8 cellular contexts compared by ENCODE assay signal in genomic region chr11:797300-798092, GRCh38. TPM values are rescaled to one million over a fixed set of nuclear protein-coding genes. Genes with fewer than 3 reads are reported as not detected.
DNase-seq lines count a peak whose midpoint lies in the region; ATAC-seq, FAIRE-seq and TF ChIP-seq lines count a peak whose summit lies in the region.

No MANE protein-coding gene starts in this region.

- H3K9ac ChIP-seq in NT2/D1 (ENCODE audit: insufficient read length, low read depth): peak overlapping the region; percentile 88

- H3K27me3 ChIP-seq in CD4-positive, alpha-beta T cell (ENCODE audit: control insufficient read depth, insufficient read depth, low read length): no peaks in the 10 kb centered on the region
- H3K27me3 ChIP-seq in NT2/D1 (ENCODE audit: insufficient read depth, insufficient read length) (no peaks in the 10 kb centered on the region), mononuclear cell (ENCODE audit: insufficient read depth, low read length) (no peaks in the 10 kb centered on the region)

- peaks cover 6% of the 10 kb centered on the region for H3K36me3 Mint-ChIP-seq in CD4-positive, alpha-beta T cell (ENCODE audit: low read depth)
- H3K36me3 Mint-ChIP-seq in endothelial cell (ENCODE audit: low read depth, unreplicated experiment): no peaks in the 10 kb centered on the region

- ATAC-seq in CD4-positive, alpha-beta T cell (ENCODE audit: poor library complexity): peak; percentile 51
- ATAC-seq in GM19467 (IDR thresholded peaks at IDR 0.05; ENCODE audit: unreplicated experiment): peak; percentile 29

- peak overlapping the region; percentile 92 for H3K4me3 Mint-ChIP-seq in CD4-positive, alpha-beta T cell
- peak overlapping the region; percentile 83 for H3K4me3 Mint-ChIP-seq in endothelial cell (ENCODE audit: unreplicated experiment)

- H3K27ac ChIP-seq in CD4-positive, alpha-beta T cell (ENCODE audit: low read depth, low read length): peak overlapping the region; percentile 91

- H3K4me3 ChIP-seq in NT2/D1 (ENCODE audit: insufficient read length, low read depth) (peak overlapping the region; percentile 94), mononuclear cell (ENCODE audit: low read length) (peak overlapping the region; percentile 79)

- H3K27ac Mint-ChIP-seq in CD4-positive, alpha-beta T cell: peak overlapping the region; percentile 91
- no peak overlapping the region for H3K27ac Mint-ChIP-seq in endothelial cell (ENCODE audit: unreplicated experiment)

- H3K9me3 ChIP-seq in CD4-positive, alpha-beta T cell (ENCODE audit: control insufficient read depth, low read length): no peaks in the 10 kb centered on the region
- no peaks in the 10 kb centered on the region for H3K9me3 ChIP-seq in NT2/D1 (ENCODE audit: insufficient read depth, low read length)
- H3K9me3 ChIP-seq in mononuclear cell (ENCODE audit: low read depth, low read length): no peaks in the 10 kb centered on the region

- H3K27me3 Mint-ChIP-seq in CD4-positive, alpha-beta T cell: no peaks in the 10 kb centered on the region
- peaks cover 8% of the 10 kb centered on the region for H3K27me3 Mint-ChIP-seq in endothelial cell (ENCODE audit: unreplicated experiment)

- no peaks in the 10 kb centered on the region for H3K9me3 Mint-ChIP-seq in CD4-positive, alpha-beta T cell
- no peaks in the 10 kb centered on the region for H3K9me3 Mint-ChIP-seq in endothelial cell (ENCODE audit: unreplicated experiment)

- peaks cover 16% of the 10 kb centered on the region for H3K4me1 Mint-ChIP-seq in CD4-positive, alpha-beta T cell (ENCODE audit: low read depth)
- H3K4me1 Mint-ChIP-seq in endothelial cell (ENCODE audit: unreplicated experiment): no peaks in the 10 kb centered on the region

- H3K36me3 ChIP-seq in NT2/D1 (ENCODE audit: insufficient read depth, insufficient read length, low read length): peaks cover 60% of the 10 kb centered on the region

- POLR2A ChIA-PET in CD4-positive, alpha-beta T cell (lab: Charles Lee): interaction anchor here (0.9 to 3.2 kb wide), 7 partner anchors 11 to 590 kb away, joined by 3 to 24 read pairs (median 4); partner anchors contain the start of genes BET1L, PNPLA2, RIC8A and RPLP2

- intact Hi-C loops in CD4-positive, alpha-beta T cell (cut with DNase I, micrococcal nuclease): loop anchor here (1.0 to 5.0 kb wide), 6 partner anchors 12 to 290 kb away; partner anchors contain the start of genes DEAF1 (in 2 of the 2), TALDO1 (in 2 of the 2), TMEM80 (in 2 of the 2) and GATD1 (in 1 of the 2)

- FAIRE-seq in HTR-8/SVneo (lab: Jason Lieb, UNC): peak; percentile 92

- peaks cover 38% of the 10 kb centered on the region for H3K4me1 ChIP-seq in NT2/D1 (ENCODE audit: insufficient read depth, insufficient read length)
- H3K4me1 ChIP-seq in mononuclear cell (ENCODE audit: insufficient read depth, low read length): peaks cover 30% of the 10 kb centered on the region

- CTCF ChIA-PET in CD4-positive, alpha-beta T cell (lab: Charles Lee): no interaction called here

- TF ChIP-seq CTCF in CD4-positive, alpha-beta T cell (IDR thresholded peaks at IDR 0.05): no peak
- TF ChIP-seq CTCF in endothelial cell (IDR thresholded peaks at IDR 0.05; ENCODE audit: unreplicated experiment): no peak

- peak; percentile 42 to 74 (median 60) for DNase-seq in CD4-positive, alpha-beta T cell
- DNase-seq in HTR-8/SVneo (ENCODE audit: insufficient read length, low spot score) (no peak), NT2/D1 (ENCODE audit: low read depth, low spot score) (no peak), endothelial cell (ENCODE audit: low spot score) (peak; percentile 54)
- peak; percentile 50 for DNase-seq in activated CD8-positive, alpha-beta memory T cell treated with anti-CD3 and anti-CD28 coated beads, Interleukin-2, amount 50 U/mL, for 24 hours (ENCODE audit: extremely low read depth)
- peak; percentile 33 to 63 for DNase-seq in stimulated activated CD8-positive, alpha-beta memory T cell treated with anti-CD3 and anti-CD28 coated beads, Interleukin-4, amount 100 ng/mL, for 4 hours (ENCODE audit: low read depth in 2 of 2, low spot score in 1 of 2)

RNA-seq across cellular contexts. Expression of gene SLC25A22, which starts 0.6 kb away (rescaled TPM):
- total RNA-seq in CD4-positive, alpha-beta T cell: 10 to 100 TPM in 1 of 2 experiments, 1 to 10 TPM in 1; 9.1 to 11.1 TPM
- 17.8 TPM for total RNA-seq in endothelial cell (ENCODE audit: unreplicated experiment)
- total RNA-seq in mononuclear cell: 3.5 TPM

RNA-seq across cellular contexts. Expression of gene PIDD1, which starts 7.5 kb away (rescaled TPM):
- total RNA-seq in CD4-positive, alpha-beta T cell: 10 to 100 TPM; 32.6 to 33.0 TPM
- total RNA-seq in endothelial cell (ENCODE audit: unreplicated experiment) (13.7 TPM), mononuclear cell (6.2 TPM)

RNA-seq across cellular contexts. Expression of gene CEND1, which starts 7.6 kb away (rescaled TPM):
- not detected for total RNA-seq in CD4-positive, alpha-beta T cell
- not detected for total RNA-seq in endothelial cell (ENCODE audit: unreplicated experiment)
- not detected for total RNA-seq in mononuclear cell

RNA-seq across cellular contexts. Expression of gene RPLP2, which starts 12.3 kb away (rescaled TPM):
- 1,000 to 10,000 TPM; 5,234 to 5,390 TPM for total RNA-seq in CD4-positive, alpha-beta T cell
- 2,188 TPM for total RNA-seq in endothelial cell (ENCODE audit: unreplicated experiment)
- total RNA-seq in mononuclear cell: 653 TPM

RNA-seq across cellular contexts. Expression of gene GATD1, which starts 20.2 kb away (rescaled TPM):
- total RNA-seq in CD4-positive, alpha-beta T cell: 10 to 100 TPM; 14.7 to 16.1 TPM
- 36.5 TPM for total RNA-seq in endothelial cell (ENCODE audit: unreplicated experiment)
- total RNA-seq in mononuclear cell: 7.2 TPM

Comparison
In these comparisons a context has a peak if more than half of its experiments do, and no peak if none do; other contexts are left out.
1. DNase-seq: peak in CD4-positive, alpha-beta T cell (10 of 10), activated CD8-positive, alpha-beta memory T cell treated with anti-CD3 and anti-CD28 coated beads, Interleukin-2, amount 50 U/mL, for 24 hours (single experiment), endothelial cell (single experiment) and stimulated activated CD8-positive, alpha-beta memory T cell treated with anti-CD3 and anti-CD28 coated beads, Interleukin-4, amount 100 ng/mL, for 4 hours (2 of 2); none in HTR-8/SVneo (single experiment) and NT2/D1 (single experiment).